ENCODE assay signal across 9 cellular contexts in genomic region chr5:52990531-52990925, GRCh38. TPM values are rescaled to one million over a fixed set of nuclear protein-coding genes. Genes with fewer than 3 reads are reported as not detected.
DNase-seq lines count a peak whose midpoint lies in the region; ATAC-seq, FAIRE-seq and TF ChIP-seq lines count a peak whose summit lies in the region.
"Had no signal": no experiment of that assay in that cellular context is flagged by ENCODE, and none has a peak within 500 bp of the region (broad histone marks: within the 10 kb centered on the region; RNA-seq: fewer than 3 reads in every experiment).

No MANE protein-coding gene starts in this region.

- CTCF ChIA-PET in activated naive CD4-positive, alpha-beta T cell treated with anti-CD3 and anti-CD28 coated beads, Interleukin-2, amount 10 ng/mL, durations not matched to agents 7 days and 5 days (lab: Charles Lee), result interaction anchor here (0.6 to 5.1 kb wide), 7 partner anchors 9 to 99 kb away, joined by 3 to 45 read pairs (median 5); no protein-coding TSS in a partner anchor
- CTCF ChIA-PET in MCF 10A (lab: Yijun Ruan, JAX), result interaction anchor here (0.5 to 5.7 kb wide), 21 partner anchors 16 to 439 kb away, joined by 3 to 127 read pairs (median 3); no protein-coding TSS in a partner anchor

- H3K36me3 ChIP-seq in keratinocyte (ENCODE audit: control insufficient read depth in 2 of 2, extremely low read depth in 1 of 2, insufficient read depth in 2 of 2, low read length in 2 of 2), result peaks cover 4 to 35% of the 10 kb centered on the region in 2 experiments

- H3K4me2 ChIP-seq in keratinocyte (ENCODE audit: control insufficient read depth, extremely low read depth, insufficient read depth, low read depth, low read length), result peak overlapping the region; percentile 88

- peaks cover 18% of the 10 kb centered on the region for H3K36me3 Mint-ChIP-seq in activated naive CD4-positive, alpha-beta T cell treated with anti-CD3 and anti-CD28 coated beads, Interleukin-2, amount 10 ng/mL, durations not matched to agents 7 days and 5 days
- H3K36me3 Mint-ChIP-seq in MCF 10A (ENCODE audit: insufficient read depth, unreplicated experiment), result no peaks in the 10 kb centered on the region
- H3K36me3 Mint-ChIP-seq in chondrocyte (ENCODE audit: low read depth), result peaks cover 1% of the 10 kb centered on the region
- H3K36me3 Mint-ChIP-seq: IgD-negative memory B cell had no signal

- peaks cover 64% of the 10 kb centered on the region for H3K79me2 ChIP-seq in keratinocyte (ENCODE audit: control insufficient read depth, insufficient read depth, low read length)

- intact Hi-C loops in MCF 10A (cut with micrococcal nuclease), result loop anchor here (1.0 to 5.0 kb wide), 3 partner anchors 42 to 106 kb away; no protein-coding TSS in a partner anchor

- H3K9me3 ChIP-seq in keratinocyte (ENCODE audit: control insufficient read depth, low read depth, low read length), result no peaks in the 10 kb centered on the region

- H3K9me1 ChIP-seq in keratinocyte (ENCODE audit: control insufficient read depth, extremely low read depth, insufficient read depth, low read length), result peaks cover 3% of the 10 kb centered on the region

- peaks cover 18% of the 10 kb centered on the region for H3K27me3 Mint-ChIP-seq in activated naive CD4-positive, alpha-beta T cell treated with anti-CD3 and anti-CD28 coated beads, Interleukin-2, amount 10 ng/mL, durations not matched to agents 7 days and 5 days
- H3K27me3 Mint-ChIP-seq in MCF 10A (ENCODE audit: insufficient read depth, unreplicated experiment) (no peaks in the 10 kb centered on the region), chondrocyte (ENCODE audit: low read depth) (peaks cover 11% of the 10 kb centered on the region)

- no peaks in the 10 kb centered on the region for H3K27me3 ChIP-seq in keratinocyte (ENCODE audit: control insufficient read depth, extremely low read depth, insufficient read depth, low read length)

- dilution Hi-C loops in keratinocyte (cut with MboI; ENCODE audit: extremely low pct_ligation_motif_present, low sequenced_read_pairs), result no loop called here

- H3K9me3 Mint-ChIP-seq in activated naive CD4-positive, alpha-beta T cell treated with anti-CD3 and anti-CD28 coated beads, Interleukin-2, amount 10 ng/mL, durations not matched to agents 7 days and 5 days, result no peaks in the 10 kb centered on the region
- H3K9me3 Mint-ChIP-seq in MCF 10A (ENCODE audit: unreplicated experiment) (peaks cover 6% of the 10 kb centered on the region), chondrocyte (ENCODE audit: low read depth) (peaks cover 3% of the 10 kb centered on the region)
- H3K9me3 Mint-ChIP-seq: IgD-negative memory B cell had no signal

- H4K20me1 ChIP-seq in keratinocyte (ENCODE audit: control insufficient read depth, extremely low read depth, insufficient read depth, low read length), result peaks cover 3% of the 10 kb centered on the region

- peak overlapping the region; percentile 93 for H3K9ac ChIP-seq in keratinocyte (ENCODE audit: control insufficient read depth, extremely low read depth, insufficient read depth, low read length)

- no peak for FAIRE-seq in keratinocyte (lab: Jason Lieb, UNC)

- peak overlapping the region; percentile 75 to 99 (median 85) for H3K4me3 ChIP-seq in keratinocyte (ENCODE audit: control insufficient read depth in 2 of 3, extremely low read depth in 1 of 3, insufficient read depth in 2 of 3, low read depth in 1 of 3, low read length in 3 of 3)

- peaks cover 67% of the 10 kb centered on the region for H3K4me1 ChIP-seq in keratinocyte (ENCODE audit: control insufficient read depth, extremely low read depth, insufficient read depth, low read length)

- no peak overlapping the region for H3K27ac Mint-ChIP-seq in activated naive CD4-positive, alpha-beta T cell treated with anti-CD3 and anti-CD28 coated beads, Interleukin-2, amount 10 ng/mL, durations not matched to agents 7 days and 5 days
- H3K27ac Mint-ChIP-seq in MCF 10A (ENCODE audit: low read depth, unreplicated experiment) (peak overlapping the region; percentile 25), chondrocyte (ENCODE audit: unreplicated experiment) (no peak overlapping the region)
- H3K27ac Mint-ChIP-seq: IgD-negative memory B cell had no signal

- TSS peak; percentile 48 for BruUV-seq in MCF 10A (replicated peaks; lab: Mats Ljungman, UMichigan)

- H3K4me3 Mint-ChIP-seq in activated naive CD4-positive, alpha-beta T cell treated with anti-CD3 and anti-CD28 coated beads, Interleukin-2, amount 10 ng/mL, durations not matched to agents 7 days and 5 days, result peak overlapping the region; percentile 80
- peak overlapping the region; percentile 77 for H3K4me3 Mint-ChIP-seq in MCF 10A (ENCODE audit: unreplicated experiment)
- no peak overlapping the region for H3K4me3 Mint-ChIP-seq in chondrocyte (ENCODE audit: unreplicated experiment)

- H3K27ac ChIP-seq in keratinocyte (ENCODE audit: control insufficient read depth, insufficient read depth, low read length), result peak overlapping the region; percentile 96
- peak overlapping the region; percentile 80 for H3K27ac ChIP-seq in temporal lobe (ENCODE audit: low read depth, low read length)

- DNase-seq in activated naive CD4-positive, alpha-beta T cell treated with anti-CD3 and anti-CD28 coated beads, Interleukin-2, amount 10 ng/mL, durations not matched to agents 7 days and 5 days, result no peak
- DNase-seq in activated naive CD4-positive, alpha-beta T cell treated with anti-CD3 and anti-CD28 coated beads, Interleukin-2, amount 50 U/mL, for 16 hours, result no peak
- DNase-seq in MCF 10A (ENCODE audit: unreplicated experiment), result no peak
- DNase-seq in keratinocyte (ENCODE audit: low read depth, low spot score), result no peak
- DNase-seq in chondrocyte (ENCODE audit: low spot score), result no peak
- no peak for DNase-seq in ureter (ENCODE audit: low spot score)

- ATAC-seq in GM21717 (IDR thresholded peaks at IDR 0.05; ENCODE audit: unreplicated experiment), result no peak

- POLR2A ChIA-PET in MCF 10A (lab: Yijun Ruan, JAX), result interaction anchor here (0.6 to 5.5 kb wide), 18 partner anchors 7 to 119 kb away, joined by 3 to 102 read pairs (median 10); partner anchors contain the start of gene MOCS2

- H2AFZ ChIP-seq in keratinocyte (ENCODE audit: control insufficient read depth, low read length), result no peak overlapping the region

- no peak for TF ChIP-seq CTCF in MCF 10A (IDR thresholded peaks at IDR 0.05; ENCODE audit: unreplicated experiment)
- TF ChIP-seq CTCF in keratinocyte (optimal IDR thresholded peaks at IDR 0.05 in 1 of 3, IDR thresholded peaks at IDR 0.05 in 1 of 3, conservative IDR thresholded peaks at IDR 0.05 in 1 of 3; ENCODE audit: extremely low read depth in 1 of 3, insufficient read depth in 2 of 3, low read length in 3 of 3), result no peak
- TF ChIP-seq CTCF in chondrocyte (IDR thresholded peaks at IDR 0.05), result no peak

- peaks cover 38% of the 10 kb centered on the region for H3K4me1 Mint-ChIP-seq in activated naive CD4-positive, alpha-beta T cell treated with anti-CD3 and anti-CD28 coated beads, Interleukin-2, amount 10 ng/mL, durations not matched to agents 7 days and 5 days
- H3K4me1 Mint-ChIP-seq in MCF 10A (ENCODE audit: insufficient read depth, unreplicated experiment), result peaks cover 44% of the 10 kb centered on the region
- peaks cover 18% of the 10 kb centered on the region for H3K4me1 Mint-ChIP-seq in chondrocyte (ENCODE audit: low read depth)

RNA-seq across cellular contexts. Expression of gene ITGA2, which starts 1.4 kb away (rescaled TPM):
- total RNA-seq in MCF 10A (2022) (14.1 and 16.8 TPM in 2 replicates), temporal lobe (3.7 TPM), chondrocyte (0.79 to 1.6 TPM (median 1.0 TPM) in 3 replicates), ureter (40.5 TPM)
- polyA plus RNA-seq in keratinocyte, result 75.4 to 112 TPM (median 107 TPM) in 3 replicates
- polyA plus RNA-seq in keratinocyte (2011; ENCODE audit: low read depth), result 8.1 TPM
- 14.3 and 31.7 TPM in 2 replicates for polyA plus RNA-seq in keratinocyte (2011; cell fraction: cytosol; rRNA removed)
- 139 and 168 TPM in 2 replicates for polyA plus RNA-seq in keratinocyte (2011; cell fraction: nucleus; rRNA removed)
- polyA plus RNA-seq in keratinocyte (2012; ENCODE audit: low replicate concordance), result 21.1 and 96.1 TPM in 2 replicates
- 143 to 270 TPM (median 175 TPM) in 3 replicates for polyA minus RNA-seq in keratinocyte
- polyA minus RNA-seq in keratinocyte (2011; cell fraction: cytosol; rRNA and poly(A)+ RNA removed), result 71.6 TPM
- 267 and 529 TPM in 2 replicates for polyA minus RNA-seq in keratinocyte (2011; cell fraction: nucleus; rRNA and poly(A)+ RNA removed)
- polyA plus RNA-seq: IgD-negative memory B cell had no signal
